25 cellular contexts compared by ENCODE assay signal in genomic region chr14:24260780-24261157, GRCh38.
"Had no signal": no experiment of that assay in that cellular context is flagged by ENCODE, and none has a peak within 500 bp of the region (broad histone marks: within the 10 kb centered on the region; RNA-seq: fewer than 3 reads in every experiment).

No MANE protein-coding gene starts in this region.

- H3K9me3 Mint-ChIP-seq: activated naive CD8-positive, alpha-beta T cell treated with anti-CD3 and anti-CD28 coated beads for 36 hours; activated T-helper 2 cell treated with anti-CD3 and anti-CD28 coated beads, Interferon-gamma antibody, Interleukin-2, Interleukin-4, amounts not matched to agents 10 μg/mL and 5 μg/mL and 100 μg/mL, durations not matched to agents 14 hours and 24 hours and 36 hours; dendritic cell treated with granulocyte-macrophage colony-stimulating factor and Interleukin-4, amounts not matched to agents 40 ng/mL and 50 ng/mL, for 4 days; naive B cell; stimulated activated naive CD8-positive, alpha-beta T cell treated with anti-CD3 and anti-CD28 coated beads, Interleukin-15, Interleukin-2, amounts not matched to agents 100 ng/mL and 50 ng/mL, for 24 hours had no signal

- FAIRE-seq: endometrium, kidney, urothelium cell line had no signal

- H3K4me3 ChIP-seq: heart left ventricle, lower lobe of right lung, tibial artery had no signal

- H3K4me1 ChIP-seq: heart left ventricle had no signal

- ATAC-seq: activated CD4-positive, CD25-positive, alpha-beta regulatory T cell treated with anti-CD3 and anti-CD28 coated beads, Interleukin-2, amount 50 U/mL, for 24 hours; activated CD8-positive, alpha-beta T cell treated with anti-CD3 and anti-CD28 coated beads, Interleukin-2, amount 10 ng/mL, durations not matched to agents 7 days and 5 days; left lobe of liver had no signal

- H3K9me3 ChIP-seq: heart left ventricle, lower lobe of right lung, SK-N-SH, tibial artery had no signal

- H3K4me1 Mint-ChIP-seq: activated naive CD8-positive, alpha-beta T cell treated with anti-CD3 and anti-CD28 coated beads for 36 hours; naive B cell had no signal

- H3K27ac ChIP-seq: heart left ventricle, lower lobe of right lung, tibial artery, VCaP had no signal

- H3K4me3 Mint-ChIP-seq: activated CD8-positive, alpha-beta T cell treated with anti-CD3 and anti-CD28 coated beads, Interleukin-2, amount 10 ng/mL, durations not matched to agents 7 days and 5 days; dendritic cell treated with granulocyte-macrophage colony-stimulating factor and Interleukin-4, amounts not matched to agents 40 ng/mL and 50 ng/mL, for 4 days; naive B cell; stimulated activated naive CD8-positive, alpha-beta T cell treated with anti-CD3 and anti-CD28 coated beads, Interleukin-15, Interleukin-2, amounts not matched to agents 100 ng/mL and 50 ng/mL, for 24 hours had no signal

- DNase-seq: activated CD4-positive, alpha-beta T cell treated with anti-CD3 and anti-CD28 coated beads, Interleukin-2, amount 50 U/mL, for 1 hour; activated CD8-positive, alpha-beta T cell treated with anti-CD3 and anti-CD28 coated beads, Interleukin-2, amount 10 ng/mL, durations not matched to agents 7 days and 5 days; activated naive CD4-positive, alpha-beta T cell treated with Interleukin-2 at 50 U/mL for 16 hours; activated naive CD8-positive, alpha-beta T cell treated with anti-CD3 and anti-CD28 coated beads for 36 hours; activated T-cell treated with anti-CD3 and anti-CD28 coated beads, Interleukin-2, amount 50 U/mL, for 1 hour; effector CD4-positive, alpha-beta T cell; heart left ventricle; mesendoderm; naive B cell; retina; SK-N-SH; stimulated activated CD4-positive, alpha-beta T cell treated with anti-CD3 and anti-CD28 coated beads, Interleukin-4, amount 100 ng/mL, for 24 hours; substantia nigra had no signal

- H3K9ac ChIP-seq: SK-N-SH had no signal

- H3K27me3 Mint-ChIP-seq: activated naive CD8-positive, alpha-beta T cell treated with anti-CD3 and anti-CD28 coated beads for 36 hours; dendritic cell treated with granulocyte-macrophage colony-stimulating factor and Interleukin-4, amounts not matched to agents 40 ng/mL and 50 ng/mL, for 4 days; naive B cell; progenitor cell of endocrine pancreas; stimulated activated naive CD8-positive, alpha-beta T cell treated with anti-CD3 and anti-CD28 coated beads, Interleukin-15, Interleukin-2, amounts not matched to agents 100 ng/mL and 50 ng/mL, for 24 hours had no signal

- H3K4me2 ChIP-seq: SK-N-SH had no signal

- H3K27me3 ChIP-seq: heart left ventricle, tibial artery had no signal

- H3K27ac Mint-ChIP-seq: activated CD8-positive, alpha-beta T cell treated with anti-CD3 and anti-CD28 coated beads, Interleukin-2, amount 10 ng/mL, durations not matched to agents 7 days and 5 days; activated naive CD8-positive, alpha-beta T cell treated with anti-CD3 and anti-CD28 coated beads for 36 hours; activated T-helper 2 cell treated with anti-CD3 and anti-CD28 coated beads, Interferon-gamma antibody, Interleukin-2, Interleukin-4, amounts not matched to agents 10 μg/mL and 5 μg/mL and 100 μg/mL, durations not matched to agents 14 hours and 24 hours and 36 hours; dendritic cell treated with granulocyte-macrophage colony-stimulating factor and Interleukin-4, amounts not matched to agents 40 ng/mL and 50 ng/mL, for 4 days; progenitor cell of endocrine pancreas; stimulated activated naive CD8-positive, alpha-beta T cell treated with anti-CD3 and anti-CD28 coated beads, Interleukin-15, Interleukin-2, amounts not matched to agents 100 ng/mL and 50 ng/mL, for 24 hours had no signal
